26 cellular contexts compared by ENCODE assay signal in genomic region chr2:187573722-187574121, GRCh38. TPM values are rescaled to one million over a fixed set of nuclear protein-coding genes. Genes with fewer than 3 reads are reported as not detected.
"Had no signal": no experiment of that assay in that cellular context is flagged by ENCODE, and none has a peak within 500 bp of the region (broad histone marks: within the 10 kb centered on the region; RNA-seq: fewer than 3 reads in every experiment).

No MANE protein-coding gene starts in this region.

- DNase-seq: activated CD4-positive, alpha-beta memory T cell treated with anti-CD3 and anti-CD28 coated beads, Interleukin-2, amount 10 ng/mL, durations not matched to agents 7 days and 5 days; activated CD4-positive, alpha-beta T cell treated with anti-CD3 and anti-CD28 coated beads for 1 hour; activated CD4-positive, alpha-beta T cell treated with anti-CD3 and anti-CD28 coated beads for 4 hours; activated CD4-positive, alpha-beta T cell treated with anti-CD3 and anti-CD28 coated beads, Interleukin-2, amount 10 ng/mL, durations not matched to agents 7 days and 5 days; activated CD4-positive, alpha-beta T cell treated with anti-CD3 and anti-CD28 coated beads, Interleukin-2, amount 50 U/mL, for 4 hours; activated CD8-positive, alpha-beta memory T cell treated with anti-CD3 and anti-CD28 coated beads, Interleukin-2, amount 50 U/mL, for 48 hours; activated gamma-delta T cell; activated naive CD4-positive, alpha-beta T cell; activated naive CD4-positive, alpha-beta T cell treated with anti-CD3 and anti-CD28 coated beads, Interleukin-2, amount 10 ng/mL, durations not matched to agents 7 days and 5 days; activated naive CD8-positive, alpha-beta T cell treated with anti-CD3 and anti-CD28 coated beads, Interleukin-2, amount 10 ng/mL, durations not matched to agents 7 days and 5 days; activated T-cell treated with anti-CD3 and anti-CD28 coated beads for 4 hours; activated T-cell treated with anti-CD3 and anti-CD28 coated beads, Interleukin-2, amount 50 U/mL, for 24 hours; activated T-cell treated with anti-CD3 and anti-CD28 coated beads, Interleukin-2, amount 50 U/mL, for 72 hours; central memory CD4-positive, alpha-beta T cell; cerebellar nuclear complex; colonic mucosa; effector CD8-positive, alpha-beta T cell; foreskin fibroblast; head of caudate nucleus; T-helper 2 cell had no signal

- H3K27ac ChIP-seq: ascending aorta, breast epithelium, cardiac muscle cell, colonic mucosa had no signal

- H3K36me3 Mint-ChIP-seq: activated naive CD4-positive, alpha-beta T cell treated with anti-CD3 and anti-CD28 coated beads, Interleukin-2, amount 10 ng/mL, durations not matched to agents 7 days and 5 days; activated naive CD4-positive, alpha-beta T cell treated with anti-CD3 and anti-CD28 coated beads, Interleukin-2, amount 50 U/mL, for 72 hours; activated naive CD8-positive, alpha-beta T cell treated with anti-CD3 and anti-CD28 coated beads, Interleukin-2, amount 10 ng/mL, durations not matched to agents 7 days and 5 days had no signal

- H3K27ac Mint-ChIP-seq: activated CD4-positive, alpha-beta memory T cell treated with anti-CD3 and anti-CD28 coated beads, Interleukin-2, amount 10 ng/mL, durations not matched to agents 7 days and 5 days; activated CD4-positive, alpha-beta T cell treated with anti-CD3 and anti-CD28 coated beads, Interleukin-2, amount 10 ng/mL, durations not matched to agents 7 days and 5 days; activated naive CD4-positive, alpha-beta T cell treated with anti-CD3 and anti-CD28 coated beads, Interleukin-2, amount 10 ng/mL, durations not matched to agents 7 days and 5 days; activated naive CD8-positive, alpha-beta T cell treated with anti-CD3 and anti-CD28 coated beads, Interleukin-2, amount 10 ng/mL, durations not matched to agents 7 days and 5 days; activated T-cell treated with anti-CD3 and anti-CD28 coated beads, Interleukin-2, amount 50 U/mL, for 24 hours; activated T-cell treated with anti-CD3 and anti-CD28 coated beads, Interleukin-2, amount 50 U/mL, for 72 hours; brain had no signal

- H3K27me3 ChIP-seq: ascending aorta, breast epithelium, cardiac muscle cell, colonic mucosa had no signal

- H3K27me3 Mint-ChIP-seq: activated CD4-positive, alpha-beta T cell treated with anti-CD3 and anti-CD28 coated beads, Interleukin-2, amount 10 ng/mL, durations not matched to agents 7 days and 5 days; activated naive CD4-positive, alpha-beta T cell treated with anti-CD3 and anti-CD28 coated beads, Interleukin-2, amount 10 ng/mL, durations not matched to agents 7 days and 5 days; activated T-cell treated with anti-CD3 and anti-CD28 coated beads, Interleukin-2, amount 50 U/mL, for 24 hours; brain had no signal

- H3K9me3 Mint-ChIP-seq: activated CD4-positive, alpha-beta memory T cell treated with anti-CD3 and anti-CD28 coated beads, Interleukin-2, amount 10 ng/mL, durations not matched to agents 7 days and 5 days; activated CD4-positive, alpha-beta T cell treated with anti-CD3 and anti-CD28 coated beads, Interleukin-2, amount 10 ng/mL, durations not matched to agents 7 days and 5 days; activated naive CD4-positive, alpha-beta T cell treated with anti-CD3 and anti-CD28 coated beads, Interleukin-2, amount 10 ng/mL, durations not matched to agents 7 days and 5 days; activated naive CD4-positive, alpha-beta T cell treated with anti-CD3 and anti-CD28 coated beads, Interleukin-2, amount 50 U/mL, for 72 hours had no signal

- H3K4me3 ChIP-seq: ascending aorta, breast epithelium, cardiac muscle cell, colonic mucosa had no signal

- H3K4me1 Mint-ChIP-seq: activated CD4-positive, alpha-beta memory T cell treated with anti-CD3 and anti-CD28 coated beads, Interleukin-2, amount 10 ng/mL, durations not matched to agents 7 days and 5 days; activated CD4-positive, alpha-beta T cell treated with anti-CD3 and anti-CD28 coated beads, Interleukin-2, amount 10 ng/mL, durations not matched to agents 7 days and 5 days; activated naive CD4-positive, alpha-beta T cell treated with anti-CD3 and anti-CD28 coated beads, Interleukin-2, amount 10 ng/mL, durations not matched to agents 7 days and 5 days; activated naive CD8-positive, alpha-beta T cell treated with anti-CD3 and anti-CD28 coated beads, Interleukin-2, amount 10 ng/mL, durations not matched to agents 7 days and 5 days had no signal

- ATAC-seq: activated naive CD4-positive, alpha-beta T cell treated with anti-CD3 and anti-CD28 coated beads, Interleukin-2, amount 50 U/mL, for 72 hours; activated T-cell treated with anti-CD3 and anti-CD28 coated beads, Interleukin-2, amount 50 U/mL, for 72 hours; esophagus mucosa had no signal

- H3K9me3 ChIP-seq: colonic mucosa had no signal

- H3K36me3 ChIP-seq: ascending aorta, breast epithelium, cardiac muscle cell, colonic mucosa had no signal

- H3K4me1 ChIP-seq: ascending aorta, breast epithelium, colonic mucosa had no signal

- H3K4me3 Mint-ChIP-seq: activated CD4-positive, alpha-beta memory T cell treated with anti-CD3 and anti-CD28 coated beads, Interleukin-2, amount 10 ng/mL, durations not matched to agents 7 days and 5 days; activated CD4-positive, alpha-beta T cell treated with anti-CD3 and anti-CD28 coated beads, Interleukin-2, amount 10 ng/mL, durations not matched to agents 7 days and 5 days; activated naive CD4-positive, alpha-beta T cell treated with anti-CD3 and anti-CD28 coated beads, Interleukin-2, amount 10 ng/mL, durations not matched to agents 7 days and 5 days; activated naive CD8-positive, alpha-beta T cell treated with anti-CD3 and anti-CD28 coated beads, Interleukin-2, amount 10 ng/mL, durations not matched to agents 7 days and 5 days; activated T-cell treated with anti-CD3 and anti-CD28 coated beads, Interleukin-2, amount 50 U/mL, for 24 hours; activated T-cell treated with anti-CD3 and anti-CD28 coated beads, Interleukin-2, amount 50 U/mL, for 72 hours; brain had no signal

RNA-seq across cellular contexts. Expression of gene TFPI, which starts 19.5 kb away (rescaled TPM):
- total RNA-seq: activated CD4-positive, alpha-beta memory T cell treated with anti-CD3 and anti-CD28 coated beads, Interleukin-2, amount 10 ng/mL, durations not matched to agents 7 days and 5 days; activated CD4-positive, alpha-beta T cell treated with anti-CD3 and anti-CD28 coated beads, Interleukin-2, amount 10 ng/mL, durations not matched to agents 7 days and 5 days had no signal
